Comparison of ENCODE assay signal across 19 cellular contexts in genomic region chr1:161172349-161172748, GRCh38. TPM values are rescaled to one million over a fixed set of nuclear protein-coding genes. Genes with fewer than 3 reads are reported as not detected.
A peak's percentile ranks its signal among the peaks of the same experiment; 100 is the strongest.
DNase-seq lines count a peak whose midpoint lies in the region; ATAC-seq lines count a peak whose summit lies in the region.
"Had no signal": no experiment of that assay in that cellular context is flagged by ENCODE, and none has a peak within 500 bp of the region (broad histone marks: within the 10 kb centered on the region; RNA-seq: fewer than 3 reads in every experiment).

No MANE protein-coding gene starts in this region.

- H3K4me1 ChIP-seq in mesenchymal stem cell (ENCODE audit: control insufficient read depth, insufficient read depth, low read depth, low read length), result peaks cover 19% of the 10 kb centered on the region

- H3K4ac ChIP-seq in mesenchymal stem cell (ENCODE audit: low read depth in 1 of 2, low read length in 2 of 2), result no peak overlapping the region

- no peak overlapping the region for H3K18ac ChIP-seq in mesenchymal stem cell (ENCODE audit: low read depth in 1 of 2, low read length in 2 of 2)

- H3K23ac ChIP-seq in mesenchymal stem cell (ENCODE audit: low read length in 2 of 2), result no peak overlapping the region

- H3K4me3 Mint-ChIP-seq in activated T-cell treated with anti-CD3 and anti-CD28 coated beads, Interleukin-2, amount 50 U/mL, for 72 hours, result no peak overlapping the region
- no peak overlapping the region for H3K4me3 Mint-ChIP-seq in activated T-helper 1 cell treated with anti-CD3 and anti-CD28 coated beads, Interleukin-12 subunit alpha, Interleukin-12 subunit beta, Interleukin-2, Interleukin-4 antibody, amounts not matched to agents 30 ng/mL and 10 ng/mL and 1 ng/mL, durations not matched to agents 14 hours and 24 hours and 36 hours
- H3K4me3 Mint-ChIP-seq in stimulated activated memory B cell treated with anti-CD40 and anti-IgM and Interleukin-4, amounts not matched to agents 10 μg/mL and 1 μg/mL and 100 μg/mL, for 72 hours, result no peak overlapping the region
- H3K4me3 Mint-ChIP-seq: activated CD4-positive, alpha-beta T cell treated with anti-CD3 and anti-CD28 coated beads, Interleukin-2, amount 10 ng/mL, durations not matched to agents 7 days and 5 days; endodermal cell had no signal

- peaks cover 53% of the 10 kb centered on the region for H3K4me1 Mint-ChIP-seq in activated T-cell treated with anti-CD3 and anti-CD28 coated beads, Interleukin-2, amount 50 U/mL, for 72 hours (ENCODE audit: low read depth)
- peaks cover 46% of the 10 kb centered on the region for H3K4me1 Mint-ChIP-seq in activated T-helper 1 cell treated with anti-CD3 and anti-CD28 coated beads, Interleukin-12 subunit alpha, Interleukin-12 subunit beta, Interleukin-2, Interleukin-4 antibody, amounts not matched to agents 30 ng/mL and 10 ng/mL and 1 ng/mL, durations not matched to agents 14 hours and 24 hours and 36 hours (ENCODE audit: low read depth)
- H3K4me1 Mint-ChIP-seq in stimulated activated memory B cell treated with anti-CD40 and anti-IgM and Interleukin-4, amounts not matched to agents 10 μg/mL and 1 μg/mL and 100 μg/mL, for 72 hours, result peaks cover 52% of the 10 kb centered on the region

- no peak overlapping the region for H3K4me3 ChIP-seq in mesenchymal stem cell (ENCODE audit: insufficient read depth in 1 of 2, low read depth in 1 of 2, low read length in 2 of 2)
- H3K4me3 ChIP-seq: GM12878, lung, testis had no signal

- H3K14ac ChIP-seq in mesenchymal stem cell (ENCODE audit: low read length in 2 of 2), result no peak overlapping the region

- peak overlapping the region; percentile 79 for H3K27ac Mint-ChIP-seq in activated T-cell treated with anti-CD3 and anti-CD28 coated beads, Interleukin-2, amount 50 U/mL, for 72 hours
- H3K27ac Mint-ChIP-seq in activated T-helper 1 cell treated with anti-CD3 and anti-CD28 coated beads, Interleukin-12 subunit alpha, Interleukin-12 subunit beta, Interleukin-2, Interleukin-4 antibody, amounts not matched to agents 30 ng/mL and 10 ng/mL and 1 ng/mL, durations not matched to agents 14 hours and 24 hours and 36 hours, result peak overlapping the region; percentile 2
- H3K27ac Mint-ChIP-seq in stimulated activated memory B cell treated with anti-CD40 and anti-IgM and Interleukin-4, amounts not matched to agents 10 μg/mL and 1 μg/mL and 100 μg/mL, for 72 hours, result peak overlapping the region; percentile 56
- H3K27ac Mint-ChIP-seq: activated CD4-positive, alpha-beta T cell treated with anti-CD3 and anti-CD28 coated beads, Interleukin-2, amount 10 ng/mL, durations not matched to agents 7 days and 5 days; activated T-helper 2 cell treated with anti-CD3 and anti-CD28 coated beads, Interferon-gamma antibody, Interleukin-2, Interleukin-4, amounts not matched to agents 10 μg/mL and 5 μg/mL and 100 μg/mL, durations not matched to agents 14 hours and 24 hours and 36 hours; endodermal cell had no signal

- H2BK12ac ChIP-seq in mesenchymal stem cell (ENCODE audit: low read length in 2 of 2), result no peak overlapping the region

- no peaks in the 10 kb centered on the region for H3K9me3 Mint-ChIP-seq in activated T-cell treated with anti-CD3 and anti-CD28 coated beads, Interleukin-2, amount 50 U/mL, for 72 hours
- no peaks in the 10 kb centered on the region for H3K9me3 Mint-ChIP-seq in activated T-helper 1 cell treated with anti-CD3 and anti-CD28 coated beads, Interleukin-12 subunit alpha, Interleukin-12 subunit beta, Interleukin-2, Interleukin-4 antibody, amounts not matched to agents 30 ng/mL and 10 ng/mL and 1 ng/mL, durations not matched to agents 14 hours and 24 hours and 36 hours
- H3K9me3 Mint-ChIP-seq in stimulated activated memory B cell treated with anti-CD40 and anti-IgM and Interleukin-4, amounts not matched to agents 10 μg/mL and 1 μg/mL and 100 μg/mL, for 72 hours, result no peaks in the 10 kb centered on the region
- H3K9me3 Mint-ChIP-seq: activated CD4-positive, alpha-beta T cell treated with anti-CD3 and anti-CD28 coated beads, Interleukin-2, amount 10 ng/mL, durations not matched to agents 7 days and 5 days; activated T-helper 2 cell treated with anti-CD3 and anti-CD28 coated beads, Interferon-gamma antibody, Interleukin-2, Interleukin-4, amounts not matched to agents 10 μg/mL and 5 μg/mL and 100 μg/mL, durations not matched to agents 14 hours and 24 hours and 36 hours; endodermal cell had no signal

- H3K36me3 ChIP-seq in mesenchymal stem cell (ENCODE audit: control insufficient read depth in 1 of 2, insufficient read depth in 2 of 2, low read depth in 1 of 2, low read length in 2 of 2), result peaks cover 65 to 67% of the 10 kb centered on the region in 2 experiments

- no peak overlapping the region for H4K91ac ChIP-seq in mesenchymal stem cell (ENCODE audit: low read length)

- ATAC-seq in activated T-cell treated with anti-CD3 and anti-CD28 coated beads, Interleukin-2, amount 50 U/mL, for 72 hours (replicated peaks in 1 of 2), result no peak
- no peak for ATAC-seq in stimulated activated memory B cell treated with anti-CD40 and anti-IgM and Interleukin-4, amounts not matched to agents 10 μg/mL and 1 μg/mL and 100 μg/mL, for 72 hours
- ATAC-seq: foreskin keratinocyte, GM12878, HCT116 had no signal

- H3K36me3 Mint-ChIP-seq in activated T-cell treated with anti-CD3 and anti-CD28 coated beads, Interleukin-2, amount 50 U/mL, for 72 hours (ENCODE audit: insufficient read depth in 2 of 2), result peaks cover 11 to 33% of the 10 kb centered on the region in 2 donors
- peaks cover 39% of the 10 kb centered on the region for H3K36me3 Mint-ChIP-seq in activated T-helper 1 cell treated with anti-CD3 and anti-CD28 coated beads, Interleukin-12 subunit alpha, Interleukin-12 subunit beta, Interleukin-2, Interleukin-4 antibody, amounts not matched to agents 30 ng/mL and 10 ng/mL and 1 ng/mL, durations not matched to agents 14 hours and 24 hours and 36 hours (ENCODE audit: low read depth)
- peaks cover 51% of the 10 kb centered on the region for H3K36me3 Mint-ChIP-seq in stimulated activated memory B cell treated with anti-CD40 and anti-IgM and Interleukin-4, amounts not matched to agents 10 μg/mL and 1 μg/mL and 100 μg/mL, for 72 hours

- no peaks in the 10 kb centered on the region for H3K27me3 ChIP-seq in mesenchymal stem cell (ENCODE audit: control insufficient read depth in 1 of 2, insufficient read depth in 1 of 2, low read length in 2 of 2)
- H3K27me3 ChIP-seq: foreskin keratinocyte, testis had no signal

- H2BK5ac ChIP-seq in mesenchymal stem cell (ENCODE audit: low read depth, low read length, poor library complexity, severe bottlenecking), result no peak overlapping the region

- intact Hi-C loops in activated T-helper 1 cell treated with anti-CD3 and anti-CD28 coated beads, Interleukin-12 subunit alpha, Interleukin-12 subunit beta, Interleukin-2, Interleukin-4 antibody, amounts not matched to agents 30 ng/mL and 10 ng/mL and 1 ng/mL, durations not matched to agents 14 hours and 24 hours and 36 hours (cut with micrococcal nuclease), result no loop called here

- H2BK15ac ChIP-seq in mesenchymal stem cell (ENCODE audit: low read depth, poor library complexity, severe bottlenecking), result no peak overlapping the region

- no peak overlapping the region for H3K27ac ChIP-seq in mesenchymal stem cell (ENCODE audit: low read length, poor library complexity, severe bottlenecking)
- H3K27ac ChIP-seq: foreskin keratinocyte, testis had no signal

- H3K79me1 ChIP-seq in mesenchymal stem cell (replicated peaks; ENCODE audit: low read length, poor library complexity, severe bottlenecking), result peaks cover 51% of the 10 kb centered on the region

- H2AK5ac ChIP-seq in mesenchymal stem cell (ENCODE audit: low read length, severe bottlenecking), result no peak overlapping the region

- no peak overlapping the region for H3K4me2 ChIP-seq in mesenchymal stem cell (ENCODE audit: low read length, poor library complexity, severe bottlenecking)

- no peak for DNase-seq in activated T-cell treated with anti-CD3 and anti-CD28 coated beads, Interleukin-2, amount 50 U/mL, for 72 hours
- no peak for DNase-seq in activated T-cell treated with anti-CD3 and anti-CD28 coated beads, Interleukin-2, amount 50 U/mL, for 48 hours
- no peak for DNase-seq in activated T-helper 1 cell treated with anti-CD3 and anti-CD28 coated beads, Interleukin-12 subunit alpha, Interleukin-12 subunit beta, Interleukin-2, Interleukin-4 antibody, amounts not matched to agents 30 ng/mL and 10 ng/mL and 1 ng/mL, durations not matched to agents 14 hours and 24 hours and 36 hours (ENCODE audit: low spot score)
- DNase-seq in mesenchymal stem cell (no peak), NCI-H2107 (lab: John Stamatoyannopoulos, UW) (no peak), DMS153 (lab: John Stamatoyannopoulos, UW) (no peak), UCSD-AML1 (lab: John Stamatoyannopoulos, UW; ENCODE audit: unreplicated experiment) (no peak)
- DNase-seq: activated CD4-positive, alpha-beta T cell treated with anti-CD3 and anti-CD28 coated beads, Interleukin-2, amount 10 ng/mL, durations not matched to agents 7 days and 5 days; endodermal cell; foreskin keratinocyte; NCI-H1092; occipital lobe; SHP77 treated with DMSO at 0.1 percent for 48 hours; testis had no signal

- H2AFZ ChIP-seq in mesenchymal stem cell (ENCODE audit: low read depth, low read length), result no peak overlapping the region

- WGBS in mesenchymal stem cell, result 89% methylated on average over 1 of the region's 1 CpG

- H2BK120ac ChIP-seq in mesenchymal stem cell (ENCODE audit: low read depth, low read length), result no peak overlapping the region

- no peaks in the 10 kb centered on the region for H3K27me3 Mint-ChIP-seq in activated T-cell treated with anti-CD3 and anti-CD28 coated beads, Interleukin-2, amount 50 U/mL, for 72 hours (ENCODE audit: low read depth)
- no peaks in the 10 kb centered on the region for H3K27me3 Mint-ChIP-seq in activated T-helper 1 cell treated with anti-CD3 and anti-CD28 coated beads, Interleukin-12 subunit alpha, Interleukin-12 subunit beta, Interleukin-2, Interleukin-4 antibody, amounts not matched to agents 30 ng/mL and 10 ng/mL and 1 ng/mL, durations not matched to agents 14 hours and 24 hours and 36 hours (ENCODE audit: insufficient read depth)
- H3K27me3 Mint-ChIP-seq in stimulated activated memory B cell treated with anti-CD40 and anti-IgM and Interleukin-4, amounts not matched to agents 10 μg/mL and 1 μg/mL and 100 μg/mL, for 72 hours, result no peaks in the 10 kb centered on the region
- H3K27me3 Mint-ChIP-seq: activated CD4-positive, alpha-beta T cell treated with anti-CD3 and anti-CD28 coated beads, Interleukin-2, amount 10 ng/mL, durations not matched to agents 7 days and 5 days had no signal

- no peaks in the 10 kb centered on the region for H3K9me3 ChIP-seq in mesenchymal stem cell (ENCODE audit: control insufficient read depth, low read length)
- H3K9me3 ChIP-seq: testis had no signal

- H3K9ac ChIP-seq in mesenchymal stem cell (ENCODE audit: low read length), result peak overlapping the region; percentile 57

- H4K8ac ChIP-seq in mesenchymal stem cell (ENCODE audit: low read length), result no peak overlapping the region

RNA-seq across cellular contexts. Expression of gene B4GALT3, which starts 5.0 kb away (rescaled TPM):
- 10 to 100 TPM; 55.9 to 56.5 TPM for total RNA-seq in activated T-cell treated with anti-CD3 and anti-CD28 coated beads, Interleukin-2, amount 50 U/mL, for 72 hours
- 66.4 and 68.2 TPM in 2 replicates for total RNA-seq in activated T-helper 1 cell treated with anti-CD3 and anti-CD28 coated beads, Interleukin-12 subunit alpha, Interleukin-12 subunit beta, Interleukin-2, Interleukin-4 antibody, amounts not matched to agents 30 ng/mL and 10 ng/mL and 1 ng/mL, durations not matched to agents 14 hours and 24 hours and 36 hours
- polyA plus RNA-seq in mesenchymal stem cell (2013, experiment 1 of 2), result 34.5 TPM
- polyA plus RNA-seq in mesenchymal stem cell (2013, experiment 2 of 2), result 34.5 TPM

RNA-seq across cellular contexts. Expression of gene PPOX, which starts 6.1 kb away (rescaled TPM):
- total RNA-seq in activated T-cell treated with anti-CD3 and anti-CD28 coated beads, Interleukin-2, amount 50 U/mL, for 72 hours, result 10 to 100 TPM; 35.3 to 45.9 TPM
- total RNA-seq in activated T-helper 1 cell treated with anti-CD3 and anti-CD28 coated beads, Interleukin-12 subunit alpha, Interleukin-12 subunit beta, Interleukin-2, Interleukin-4 antibody, amounts not matched to agents 30 ng/mL and 10 ng/mL and 1 ng/mL, durations not matched to agents 14 hours and 24 hours and 36 hours, result 25.1 and 26.0 TPM in 2 replicates
- 9.8 TPM for polyA plus RNA-seq in mesenchymal stem cell (2013, experiment 1 of 2)
- polyA plus RNA-seq in mesenchymal stem cell (2013, experiment 2 of 2), result 8.2 TPM

RNA-seq across cellular contexts. Expression of gene USP21, which starts 13.0 kb away (rescaled TPM):
- total RNA-seq in activated T-cell treated with anti-CD3 and anti-CD28 coated beads, Interleukin-2, amount 50 U/mL, for 72 hours, result 10 to 100 TPM; 36.0 to 46.4 TPM
- 32.9 and 38.2 TPM in 2 replicates for total RNA-seq in activated T-helper 1 cell treated with anti-CD3 and anti-CD28 coated beads, Interleukin-12 subunit alpha, Interleukin-12 subunit beta, Interleukin-2, Interleukin-4 antibody, amounts not matched to agents 30 ng/mL and 10 ng/mL and 1 ng/mL, durations not matched to agents 14 hours and 24 hours and 36 hours
- 13.9 TPM for polyA plus RNA-seq in mesenchymal stem cell (2013, experiment 1 of 2)
- polyA plus RNA-seq in mesenchymal stem cell (2013, experiment 2 of 2), result 14.1 TPM

RNA-seq across cellular contexts. Expression of gene UFC1, which starts 18.6 kb away (rescaled TPM):
- 10 to 100 TPM; 91.4 to 97.9 TPM for total RNA-seq in activated T-cell treated with anti-CD3 and anti-CD28 coated beads, Interleukin-2, amount 50 U/mL, for 72 hours
- total RNA-seq in activated T-helper 1 cell treated with anti-CD3 and anti-CD28 coated beads, Interleukin-12 subunit alpha, Interleukin-12 subunit beta, Interleukin-2, Interleukin-4 antibody, amounts not matched to agents 30 ng/mL and 10 ng/mL and 1 ng/mL, durations not matched to agents 14 hours and 24 hours and 36 hours, result 86.3 and 94.5 TPM in 2 replicates
- 107 TPM for polyA plus RNA-seq in mesenchymal stem cell (2013, experiment 1 of 2)
- 103 TPM for polyA plus RNA-seq in mesenchymal stem cell (2013, experiment 2 of 2)

RNA-seq across cellular contexts. Expression of gene ADAMTS4, which starts 26.5 kb away (rescaled TPM):
- total RNA-seq in activated T-cell treated with anti-CD3 and anti-CD28 coated beads, Interleukin-2, amount 50 U/mL, for 72 hours, result 1 to 10 TPM; 4.0 to 7.7 TPM
- 0.23 and 0.24 TPM in 2 replicates for total RNA-seq in activated T-helper 1 cell treated with anti-CD3 and anti-CD28 coated beads, Interleukin-12 subunit alpha, Interleukin-12 subunit beta, Interleukin-2, Interleukin-4 antibody, amounts not matched to agents 30 ng/mL and 10 ng/mL and 1 ng/mL, durations not matched to agents 14 hours and 24 hours and 36 hours
- polyA plus RNA-seq in mesenchymal stem cell (2013, experiment 1 of 2), result 0.03 TPM
- polyA plus RNA-seq in mesenchymal stem cell (2013, experiment 2 of 2), result 0.12 TPM

Comparison
In these comparisons a context has a peak if more than half of its experiments do, and no peak if none do; other contexts are left out.
1. H3K27ac Mint-ChIP-seq: peak in every context shown above with its lines; median percentile 79 in activated T-cell treated with anti-CD3 and anti-CD28 coated beads, Interleukin-2, amount 50 U/mL, for 72 hours; 56 in stimulated activated memory B cell treated with anti-CD40 and anti-IgM and Interleukin-4, amounts not matched to agents 10 μg/mL and 1 μg/mL and 100 μg/mL, for 72 hours; 2 in activated T-helper 1 cell treated with anti-CD3 and anti-CD28 coated beads, Interleukin-12 subunit alpha, Interleukin-12 subunit beta, Interleukin-2, Interleukin-4 antibody, amounts not matched to agents 30 ng/mL and 10 ng/mL and 1 ng/mL, durations not matched to agents 14 hours and 24 hours and 36 hours.